11 cellular contexts compared by ENCODE assay signal in genomic region chr12:11559941-11560340, GRCh38.
"Had no signal": no experiment of that assay in that cellular context is flagged by ENCODE, and none has a peak within 500 bp of the region (broad histone marks: within the 10 kb centered on the region; RNA-seq: fewer than 3 reads in every experiment).

No MANE protein-coding gene starts in this region.

- H3K4me3 Mint-ChIP-seq: GM23338, H9, HFFc6 had no signal

- H3K4me1 ChIP-seq: HAP-1 had no signal

- H2AFZ ChIP-seq: GM23248, GM23338 had no signal

- ATAC-seq: GM23338, HCT116 had no signal

- H3K9me3 ChIP-seq: HAP-1 had no signal

- FAIRE-seq: H1, H54 had no signal

- H3K4me2 ChIP-seq: GM23338 had no signal

- H3K27ac ChIP-seq: GM23248 had no signal

- H3K9ac ChIP-seq: GM23248 had no signal

- H3K9me3 Mint-ChIP-seq: GM23338, H9, HFFc6 had no signal

- H3K36me3 ChIP-seq: HAP-1 had no signal

- DNase-seq: GM23248, GOT3, H7, H9, HCEC 1CT, HFFc6 had no signal

- H3K27ac Mint-ChIP-seq: GM23338, H9, HFFc6 had no signal

- H3K4me3 ChIP-seq: GM23248, GM23338, HAP-1 had no signal
